25 cellular contexts compared by ENCODE assay signal in genomic region chr7:77826300-77826699, GRCh38.
"Had no signal": no experiment of that assay in that cellular context is flagged by ENCODE, and none has a peak within 500 bp of the region (broad histone marks: within the 10 kb centered on the region; RNA-seq: fewer than 3 reads in every experiment).

No MANE protein-coding gene starts in this region.

- H3K4me3 Mint-ChIP-seq: activated CD8-positive, alpha-beta T cell treated with anti-CD3 and anti-CD28 coated beads for 36 hours; activated naive CD4-positive, alpha-beta T cell treated with anti-CD3 and anti-CD28 coated beads, Interleukin-2, amount 10 ng/mL, durations not matched to agents 7 days and 5 days; activated naive CD8-positive, alpha-beta T cell treated with anti-CD3 and anti-CD28 coated beads, Interleukin-2, amount 50 U/mL, for 24 hours; activated T-cell treated with anti-CD3 and anti-CD28 coated beads, Interleukin-2, amount 50 U/mL, for 24 hours; brain; natural killer cell treated with Interleukin-12 subunit alpha and Interleukin-12 subunit beta and Interleukin-15 and Interleukin-18, amount 100 ng/mL, for 72 hours; T-helper 2 cell treated with Interferon-gamma antibody and Interleukin-4, amounts not matched to agents 5 μg/mL and 100 μg/mL, for 36 hours; WTC11 had no signal

- H3K4me3 ChIP-seq: lower lobe of right lung, spleen, tibial nerve had no signal

- DNase-seq: activated CD4-positive, alpha-beta T cell treated with anti-CD3 and anti-CD28 coated beads for 4 hours; activated CD8-positive, alpha-beta T cell treated with anti-CD3 and anti-CD28 coated beads for 36 hours; activated naive CD4-positive, alpha-beta T cell treated with anti-CD3 and anti-CD28 coated beads, Interleukin-2, amount 10 ng/mL, durations not matched to agents 7 days and 5 days; activated naive CD8-positive, alpha-beta T cell treated with anti-CD3 and anti-CD28 coated beads, Interleukin-2, amount 50 U/mL, for 24 hours; activated T-cell treated with anti-CD3 and anti-CD28 coated beads, Interleukin-2, amount 50 U/mL, for 24 hours; anterior cingulate cortex; caudate nucleus; foreskin keratinocyte; glutamatergic neuron; hippocampal formation; islet precursor cell; left colon; lower lobe of right lung; spleen; stimulated activated CD4-positive, alpha-beta T cell treated with anti-CD3 and anti-CD28 coated beads, Interleukin-4, amount 100 ng/mL, for 4 hours; stimulated activated naive CD4-positive, alpha-beta T cell treated with Interleukin-2 at 50 U/mL for 16 hours had no signal

- H3K27ac ChIP-seq: foreskin keratinocyte, lower lobe of right lung, neutrophil, spleen, tibial nerve had no signal

- H3K4me1 ChIP-seq: lower lobe of right lung, tibial nerve had no signal

- H3K36me3 ChIP-seq: lower lobe of right lung, neutrophil had no signal

- ATAC-seq: activated CD8-positive, alpha-beta T cell treated with anti-CD3 and anti-CD28 coated beads for 36 hours; activated naive CD8-positive, alpha-beta T cell treated with anti-CD3 and anti-CD28 coated beads, Interleukin-2, amount 50 U/mL, for 24 hours; foreskin keratinocyte; left colon; lower lobe of right lung; natural killer cell treated with Interleukin-12 subunit alpha and Interleukin-12 subunit beta and Interleukin-15 and Interleukin-18, amount 100 ng/mL, for 72 hours; WTC11 had no signal

- H3K27me3 ChIP-seq: foreskin keratinocyte, neutrophil, spleen, tibial nerve had no signal

- H3K27me3 Mint-ChIP-seq: activated CD8-positive, alpha-beta T cell treated with anti-CD3 and anti-CD28 coated beads for 36 hours; activated naive CD4-positive, alpha-beta T cell treated with anti-CD3 and anti-CD28 coated beads, Interleukin-2, amount 10 ng/mL, durations not matched to agents 7 days and 5 days; activated naive CD8-positive, alpha-beta T cell treated with anti-CD3 and anti-CD28 coated beads, Interleukin-2, amount 50 U/mL, for 24 hours; activated T-cell treated with anti-CD3 and anti-CD28 coated beads, Interleukin-2, amount 50 U/mL, for 24 hours; brain; natural killer cell treated with Interleukin-12 subunit alpha and Interleukin-12 subunit beta and Interleukin-15 and Interleukin-18, amount 100 ng/mL, for 72 hours had no signal

- FAIRE-seq: colon, TTC549, urothelium cell line had no signal

- H3K27ac Mint-ChIP-seq: activated CD8-positive, alpha-beta T cell treated with anti-CD3 and anti-CD28 coated beads for 36 hours; activated naive CD4-positive, alpha-beta T cell treated with anti-CD3 and anti-CD28 coated beads, Interleukin-2, amount 10 ng/mL, durations not matched to agents 7 days and 5 days; activated naive CD8-positive, alpha-beta T cell treated with anti-CD3 and anti-CD28 coated beads, Interleukin-2, amount 50 U/mL, for 24 hours; activated T-cell treated with anti-CD3 and anti-CD28 coated beads, Interleukin-2, amount 50 U/mL, for 24 hours; brain; natural killer cell treated with Interleukin-12 subunit alpha and Interleukin-12 subunit beta and Interleukin-15 and Interleukin-18, amount 100 ng/mL, for 72 hours; T-helper 2 cell treated with Interferon-gamma antibody and Interleukin-4, amounts not matched to agents 5 μg/mL and 100 μg/mL, for 36 hours; WTC11 had no signal
